In the genomic region with DNA sequence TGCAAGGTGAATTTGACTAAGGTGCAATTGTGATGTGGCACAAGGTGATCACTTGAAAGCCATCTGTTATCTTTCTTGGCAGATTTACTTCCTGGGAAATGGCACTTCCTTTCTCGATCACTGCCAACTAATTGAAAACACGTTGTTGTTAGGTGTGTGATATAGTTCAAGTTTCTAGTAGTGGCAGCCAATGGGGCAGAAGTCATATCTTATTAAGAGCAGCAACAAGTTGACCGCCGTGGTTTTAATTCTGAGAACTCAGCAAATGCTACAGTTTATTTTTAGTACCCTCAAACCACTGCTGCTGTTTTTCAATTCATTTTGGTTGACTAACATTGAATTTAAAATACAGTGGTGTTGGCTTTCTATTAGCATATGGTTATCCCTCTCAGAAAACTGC, we compare ENCODE assay signal across 11 cellular contexts. TPM values are rescaled to one million over a fixed set of nuclear protein-coding genes. Genes with fewer than 3 reads are reported as not detected.
DNase-seq lines count a peak whose midpoint lies in the region; ATAC-seq, FAIRE-seq and TF ChIP-seq lines count a peak whose summit lies in the region.
"Had no signal": no experiment of that assay in that cellular context is flagged by ENCODE, and none has a peak within 500 bp of the region (broad histone marks: within the 10 kb centered on the region; RNA-seq: fewer than 3 reads in every experiment).

No MANE protein-coding gene starts in this region.

- peak in 1 of 4 experiments; percentile 28 for ATAC-seq in T-cell (replicated peaks in 1 of 4)
- ATAC-seq in right lobe of liver, result peak in 2 of 4 donors; percentile 1 to 3

- H3K9ac ChIP-seq in SK-N-SH, result no peak overlapping the region

- H2AFZ ChIP-seq in SK-N-SH (ENCODE audit: low read depth), result no peak overlapping the region

- TF ChIP-seq RAD21 in SK-N-SH (IDR thresholded peaks at IDR 0.05; ENCODE audit: low read length), result no peak

- H3K4me3 Mint-ChIP-seq in activated naive CD4-positive, alpha-beta T cell treated with anti-CD3 and anti-CD28 coated beads, Interleukin-2, amount 50 U/mL, for 24 hours, result peak overlapping the region; percentile 2
- H3K4me3 Mint-ChIP-seq in T-cell, result peak overlapping the region; percentile 82 to 86 (median 83)

- no peak for TF ChIP-seq EP300 in SK-N-SH (IDR thresholded peaks at IDR 0.05; ENCODE audit: borderline replicate concordance in 1 of 2, low read depth in 1 of 2, low read length in 1 of 2)

- H3F3A ChIP-seq in SK-N-SH (replicated peaks; ENCODE audit: insufficient read depth), result no peaks in the 10 kb centered on the region

- no peak overlapping the region for H3K4me2 ChIP-seq in SK-N-SH

- H3K27me3 Mint-ChIP-seq in activated naive CD4-positive, alpha-beta T cell treated with anti-CD3 and anti-CD28 coated beads, Interleukin-2, amount 50 U/mL, for 24 hours, result peaks cover 36% of the 10 kb centered on the region
- peaks cover 30 to 45% of the 10 kb centered on the region in 2 donors for H3K27me3 Mint-ChIP-seq in T-cell

- FAIRE-seq in urothelium cell line (lab: Jason Lieb, UNC), result peak; percentile 50

- CTCF ChIA-PET in T-cell (lab: Charles Lee) (interaction anchor here (0.6 to 1.1 kb wide), 3 partner anchors 58 to 213 kb away, joined by 3 to 5 read pairs (median 4); no protein-coding TSS in a partner anchor), SK-N-SH (lab: Yijun Ruan, JAX) (interaction anchor here (0.7 to 4.4 kb wide), 14 partner anchors 10 to 274 kb away, joined by 3 to 28 read pairs (median 4); no protein-coding TSS in a partner anchor)

- no peak for TF ChIP-seq POLR2A in right lobe of liver (IDR thresholded peaks at IDR 0.05)

- no peaks in the 10 kb centered on the region for H3K27me3 ChIP-seq in right lobe of liver
- H3K27me3 ChIP-seq in SK-N-SH (ENCODE audit: insufficient read depth), result peaks cover 39% of the 10 kb centered on the region

- intact Hi-C loops in right lobe of liver (cut with DNase I), result loop anchor here in 1 of 2 donors (10.0 kb wide), 1 partner anchor 209 kb away; no protein-coding TSS in a partner anchor

- H3K4me1 ChIP-seq in right lobe of liver, result peaks cover 0 to 38% (median 12%) of the 10 kb centered on the region in 4 donors
- H3K4me1 ChIP-seq in SK-N-SH (ENCODE audit: control insufficient read depth in 1 of 2, insufficient read depth in 2 of 2, low read depth in 1 of 2, low read length in 1 of 2), result peaks cover 0 to 5% of the 10 kb centered on the region in 2 experiments; a peak in 2 of 4 replicates

- no peaks in the 10 kb centered on the region for H3K9me3 Mint-ChIP-seq in activated naive CD4-positive, alpha-beta T cell treated with anti-CD3 and anti-CD28 coated beads, Interleukin-2, amount 50 U/mL, for 24 hours
- no peaks in the 10 kb centered on the region for H3K9me3 Mint-ChIP-seq in T-cell

- peak overlapping the region in 2 of 3 donors; percentile 77 to 85 for H3K4me3 ChIP-seq in right lobe of liver
- no peak overlapping the region for H3K4me3 ChIP-seq in SK-N-SH (ENCODE audit: low read depth in 2 of 2, low read length in 1 of 2)
- H3K4me3 ChIP-seq: lung had no signal

- H3K27ac ChIP-seq in right lobe of liver (peak overlapping the region in 2 of 3 donors; percentile 94 to 97), SK-N-SH (ENCODE audit: low read depth in 2 of 2, low read length in 1 of 2) (no peak overlapping the region)

- no peaks in the 10 kb centered on the region for H3K36me3 Mint-ChIP-seq in activated naive CD4-positive, alpha-beta T cell treated with anti-CD3 and anti-CD28 coated beads, Interleukin-2, amount 50 U/mL, for 24 hours
- no peaks in the 10 kb centered on the region for H3K36me3 Mint-ChIP-seq in T-cell

- H3K36me3 ChIP-seq in right lobe of liver (no peaks in the 10 kb centered on the region), SK-N-SH (replicated peaks in 1 of 2; ENCODE audit: control insufficient read depth in 1 of 2, insufficient read depth in 2 of 2, low read length in 1 of 2) (no peaks in the 10 kb centered on the region)

- H3K27ac Mint-ChIP-seq in activated naive CD4-positive, alpha-beta T cell treated with anti-CD3 and anti-CD28 coated beads, Interleukin-2, amount 50 U/mL, for 24 hours, result no peak overlapping the region
- H3K27ac Mint-ChIP-seq in T-cell, result no peak overlapping the region

- H3K9me2 ChIP-seq in SK-N-SH, result no peaks in the 10 kb centered on the region

- H3K79me2 ChIP-seq in SK-N-SH (ENCODE audit: insufficient read depth), result no peaks in the 10 kb centered on the region

- H3K4me1 Mint-ChIP-seq in activated naive CD4-positive, alpha-beta T cell treated with anti-CD3 and anti-CD28 coated beads, Interleukin-2, amount 50 U/mL, for 24 hours, result peaks cover 8% of the 10 kb centered on the region
- peaks cover 18 to 35% (median 20%) of the 10 kb centered on the region in 3 donors for H3K4me1 Mint-ChIP-seq in T-cell

- no peak for TF ChIP-seq CTCF in right lobe of liver (IDR thresholded peaks at IDR 0.05)
- TF ChIP-seq CTCF in SK-N-SH (IDR thresholded peaks at IDR 0.05), result no peak

- no peak for DNase-seq in activated naive CD4-positive, alpha-beta T cell (lab: John Stamatoyannopoulos, UW)
- DNase-seq in T-cell, result peak in 1 of 34 experiments; percentile 18
- no peak for DNase-seq in right lobe of liver
- no peak for DNase-seq in urothelium cell line (ENCODE audit: low spot score)
- no peak for DNase-seq in SK-N-SH
- DNase-seq in activated CD4-positive, alpha-beta T cell treated with anti-CD3 and anti-CD28 coated beads, Interleukin-2, amount 50 U/mL, for 48 hours, result no peak
- DNase-seq in NCI-H2227 (lab: John Stamatoyannopoulos, UW; ENCODE audit: unreplicated experiment), result no peak
- DNase-seq: central memory CD4-positive, alpha-beta T cell had no signal

- POLR2A ChIA-PET in T-cell (lab: Charles Lee) (interaction anchor here in 1 of 2 donors (0.6 kb wide), 1 partner anchor 87 kb away, joined by 4 read pairs; no protein-coding TSS in a partner anchor), SK-N-SH (lab: Yijun Ruan, JAX) (no interaction called here)

- WGBS in right lobe of liver (ENCODE audit: insufficient coverage, low coverage, low lambda C conversion rate, missing lambda C conversion rate), result 2% methylated on average over 4 of the region's 4 CpGs
- WGBS in SK-N-SH (ENCODE audit: low lambda C conversion rate), result 60% methylated on average over 4 of the region's 4 CpGs

- no peaks in the 10 kb centered on the region for H3K9me3 ChIP-seq in right lobe of liver
- H3K9me3 ChIP-seq in SK-N-SH, result no peaks in the 10 kb centered on the region

- no peaks in the 10 kb centered on the region for H4K20me1 ChIP-seq in SK-N-SH (ENCODE audit: insufficient read depth)

TF ChIP-seq in SK-N-SH, 30 proteins besides CTCF, POLR2A, EP300 and RAD21:
- no peak for TF ChIP-seq POLR2AphosphoS5 (IDR thresholded peaks at IDR 0.05; ENCODE audit: low read depth, low read length)
- TF ChIP-seq FOXM1 (IDR thresholded peaks at IDR 0.05; ENCODE audit: low read depth), result no peak

RNA-seq across cellular contexts. Expression of gene CHN2, which starts 1.6 kb away (rescaled TPM):
- total RNA-seq in T-cell (1 to 10 TPM; 4.5 to 9.0 (median 6.6) TPM), right lobe of liver (10 to 100 TPM; 20.1 to 57.7 (median 31.5) TPM)
- polyA plus RNA-seq in SK-N-SH (2012; rRNA removed), result 0.02 TPM in 1 of 2 replicates, not detected in the other
- polyA plus RNA-seq in SK-N-SH (2012; cell fraction: cytosol; rRNA removed), result 0.13 and 0.14 TPM in 2 replicates
- 0.13 TPM in 1 of 2 replicates, not detected in the other for polyA plus RNA-seq in SK-N-SH (2012; cell fraction: nucleus; rRNA removed)

RNA-seq across cellular contexts. Expression of gene CPVL, which starts 49.9 kb away (rescaled TPM):
- total RNA-seq in T-cell, result 1 to 10 TPM in 2 of 5 donors, under 1 TPM in 3; 0.47 to 1.6 (median 0.66) TPM
- 10 to 100 TPM in 2 of 6 experiments, 1 to 10 TPM in 4; 6.2 to 23.4 (median 8.8) TPM for total RNA-seq in right lobe of liver
- polyA plus RNA-seq in SK-N-SH (2012; rRNA removed), result 0.16 TPM in 1 of 2 replicates, not detected in the other
- 0.21 and 0.26 TPM in 2 replicates for polyA plus RNA-seq in SK-N-SH (2012; cell fraction: cytosol; rRNA removed)
- 0.08 TPM in 1 of 2 replicates, not detected in the other for polyA plus RNA-seq in SK-N-SH (2012; cell fraction: nucleus; rRNA removed)
- total RNA-seq: fibroblast of villous mesenchyme had no signal

Comparison
In these comparisons a context has a peak if more than half of its experiments do, and no peak if none do; other contexts are left out.
1. H3K27ac ChIP-seq: peak in right lobe of liver (2 of 3); none in SK-N-SH (0 of 2).
2. H3K4me3 ChIP-seq: peak in right lobe of liver (2 of 3); none in SK-N-SH (0 of 2).